Comparison of ENCODE assay signal across 5 cellular contexts in the genomic region with DNA sequence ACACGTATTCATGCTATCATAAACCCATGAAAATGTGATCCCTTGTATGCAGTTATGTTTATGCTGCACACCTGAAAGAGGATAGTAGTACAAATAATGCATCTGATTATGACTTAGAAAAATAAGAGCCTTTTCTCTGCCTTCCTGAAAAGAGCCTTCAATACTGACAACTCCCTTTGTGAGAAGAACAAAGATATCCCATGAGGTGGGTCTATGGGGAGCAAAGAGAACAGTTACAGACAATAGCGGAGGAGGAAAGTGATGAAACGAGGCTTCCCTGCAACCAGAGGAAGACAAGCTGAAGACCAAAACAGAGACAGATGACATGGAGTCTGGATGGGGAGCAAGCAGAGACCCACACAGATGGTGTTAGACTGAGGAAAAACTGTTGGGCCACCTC.
"Had no signal": no experiment of that assay in that cellular context is flagged by ENCODE, and none has a peak within 500 bp of the region (broad histone marks: within the 10 kb centered on the region; RNA-seq: fewer than 3 reads in every experiment).

No MANE protein-coding gene starts in this region.

- H3K4me3 ChIP-seq: GM23338, K562 had no signal

- H3K9me3 Mint-ChIP-seq: GM23338, H9 had no signal

- DNase-seq: H9, HCEC 1CT, IMR-90 had no signal

- H3K4me3 Mint-ChIP-seq: GM23338, H9 had no signal

- H3K4me1 Mint-ChIP-seq: GM23338 had no signal

- H3K27ac Mint-ChIP-seq: GM23338, H9 had no signal
